8 cellular contexts compared by ENCODE assay signal in the genomic region with DNA sequence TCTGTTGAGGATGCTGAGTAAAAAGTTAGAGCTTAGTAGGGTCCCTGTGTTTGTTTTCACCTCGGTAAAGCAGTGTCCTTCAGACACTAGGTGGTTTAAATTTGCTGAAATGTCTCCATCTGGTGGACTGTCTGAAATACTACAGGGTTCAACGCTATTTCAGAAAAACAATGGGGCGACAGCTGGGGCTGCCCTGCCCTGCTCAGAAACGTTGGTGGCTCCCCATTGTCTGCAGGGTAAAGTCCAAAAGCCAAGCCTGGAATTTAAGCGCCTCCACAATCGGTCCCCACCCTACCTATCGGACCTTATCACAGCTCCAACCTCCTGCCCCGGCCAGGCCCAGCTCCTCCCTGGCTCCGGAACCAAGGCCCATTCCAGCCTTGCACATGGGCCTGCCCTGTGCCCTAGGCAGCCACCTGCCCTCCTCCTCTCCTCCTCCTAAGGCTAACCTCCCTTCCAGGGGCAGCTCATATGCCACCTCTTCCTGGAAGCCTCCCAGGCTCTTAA. TPM values are rescaled to one million over a fixed set of nuclear protein-coding genes. Genes with fewer than 3 reads are reported as not detected.
A peak's percentile ranks its signal among the peaks of the same experiment; 100 is the strongest.
DNase-seq lines count a peak whose midpoint lies in the region; ATAC-seq and TF ChIP-seq lines count a peak whose summit lies in the region.

No MANE protein-coding gene starts in this region.

- H3K14ac ChIP-seq in IMR-90 (replicated peaks; ENCODE audit: low read depth, low read length) = peak overlapping the region; percentile 12; the same call in 1 of the 2 replicates

- H3K56ac ChIP-seq in IMR-90 (ENCODE audit: extremely low read depth, insufficient read depth, low read length) = no peak overlapping the region

- peak overlapping the region; percentile 0; the same call in 1 of the 2 replicates for H3K27ac ChIP-seq in IMR-90 (ENCODE audit: insufficient read depth, low read length)
- H3K27ac ChIP-seq in colonic mucosa = peak overlapping the region; percentile 75
- no peak overlapping the region for H3K27ac ChIP-seq in tibial nerve

- peak overlapping the region; percentile 87 for H3K4ac ChIP-seq in IMR-90 (ENCODE audit: low read depth, low read length)

- POLR2A ChIA-PET in IMR-90 (lab: Charles Lee; ENCODE audit: unreplicated experiment) = no interaction called here

- H4K20me1 ChIP-seq in IMR-90 (ENCODE audit: insufficient read depth, low read length) = no peaks in the 10 kb centered on the region

- H3K9me1 ChIP-seq in IMR-90 (ENCODE audit: insufficient read depth, low read length) = peaks cover 8% of the 10 kb centered on the region; the same call in 1 of the 2 replicates

- TF ChIP-seq CTCF in IMR-90 (conservative IDR thresholded peaks at IDR 0.05; ENCODE audit: low read depth, low read length) = peak; percentile 71
- TF ChIP-seq CTCF in colonic mucosa (IDR thresholded peaks at IDR 0.05) = peak; percentile 83
- peak; percentile 43 to 91 (median 76) for TF ChIP-seq CTCF in tibial nerve (IDR thresholded peaks at IDR 0.05)

- H2BK5ac ChIP-seq in IMR-90 (ENCODE audit: low read depth, low read length, poor library complexity, severe bottlenecking) = no peak overlapping the region

- peaks cover 3 to 6% of the 10 kb centered on the region in 2 experiments; a peak in 3 of 4 replicates for H3K79me1 ChIP-seq in IMR-90 (ENCODE audit: low read depth in 1 of 2, low read length in 2 of 2)

- intact Hi-C loops in IMR-90 (cut with micrococcal nuclease) (loop anchor here (1.0 to 5.0 kb wide), 5 partner anchors 192 to 345 kb away; no protein-coding TSS in a partner anchor), colonic mucosa (cut with DNase I) (loop anchor here (5.0 to 10.0 kb wide), 2 partner anchors 305 to 343 kb away; no protein-coding TSS in a partner anchor)

- peak overlapping the region in 1 of 2 experiments; percentile 82; a peak in 2 of 4 replicates for H4K8ac ChIP-seq in IMR-90 (ENCODE audit: low read depth in 2 of 2, low read length in 2 of 2)

- TF ChIP-seq EP300 in tibial nerve (IDR thresholded peaks at IDR 0.05) = no peak

- H3K4me1 ChIP-seq in IMR-90 (ENCODE audit: control insufficient read depth, insufficient read depth, low read length) (peaks cover 8% of the 10 kb centered on the region), colonic mucosa (peaks cover 22% of the 10 kb centered on the region), tibial nerve (peaks cover 0 to 35% (median 13%) of the 10 kb centered on the region in 4 donors)

- no peak for TF ChIP-seq POLR2A in IMR-90 (IDR thresholded peaks at IDR 0.05; ENCODE audit: low read depth, low read length)
- no peak for TF ChIP-seq POLR2A in tibial nerve (IDR thresholded peaks at IDR 0.05)

- H2AK9ac ChIP-seq in IMR-90 (replicated peaks; ENCODE audit: low read depth, low read length, poor library complexity) = peak overlapping the region; percentile 84

- BruUV-seq in IMR-90 (replicated peaks; lab: Mats Ljungman, UMichigan) = no TSS peak

- ATAC-seq in IMR-90 (ENCODE audit: low read depth) = peak; percentile 40
- no peak for ATAC-seq in GM21825 (IDR thresholded peaks at IDR 0.05; ENCODE audit: unreplicated experiment)

- H3K9ac ChIP-seq in IMR-90 (ENCODE audit: low read depth, low read length) (no peak overlapping the region), colonic mucosa (ENCODE audit: low read depth in 2 of 2, low read length in 2 of 2) (peak overlapping the region in 1 of 2 donors; percentile 29)

- no peaks in the 10 kb centered on the region for H3K9me3 ChIP-seq in IMR-90 (ENCODE audit: control insufficient read depth, insufficient read depth, low read length)
- no peaks in the 10 kb centered on the region for H3K9me3 ChIP-seq in colonic mucosa
- H3K9me3 ChIP-seq in tibial nerve = no peaks in the 10 kb centered on the region

- no peak overlapping the region for H3K23ac ChIP-seq in IMR-90 (ENCODE audit: low read depth, low read length)

- peak overlapping the region; percentile 68 for H2BK120ac ChIP-seq in IMR-90 (ENCODE audit: low read depth, low read length)

- DNase-seq in NCI-H2171 treated with DMSO at 0.1 percent for 48 hours (lab: John Stamatoyannopoulos, UW) = peak; percentile 55
- DNase-seq in NCI-H2171 (lab: John Stamatoyannopoulos, UW) = no peak
- DNase-seq in IMR-90 = peak; percentile 55
- peak; percentile 42 for DNase-seq in SIG-M5 (lab: John Stamatoyannopoulos, UW)
- DNase-seq in colonic mucosa = peak; percentile 86
- DNase-seq in left kidney (ENCODE audit: low read depth, low spot score) = peak; percentile 66
- DNase-seq in tibial nerve (ENCODE audit: low spot score in 2 of 2) = no peak

- peak overlapping the region; percentile 52; the same call in 1 of the 3 replicates for H2BK15ac ChIP-seq in IMR-90 (ENCODE audit: low read depth, low read length)

- in situ Hi-C loops in IMR-90 (cut with MboI; ENCODE audit: low sequenced_read_pairs) = loop anchor here (5.0 to 10.0 kb wide), 2 partner anchors 305 to 343 kb away; no protein-coding TSS in a partner anchor

- WGBS in IMR-90 (ENCODE audit: extremely low coverage in 2 of 2, insufficient read length in 1 of 2), 2 experiments = 4% methylated on average over 4 of the region's 9 CpGs; no CpG with 5 or more reads in 1 of the 2 experiments
- WGBS in tibial nerve, 2 donors = 22 to 23% methylated on average over 9 of the region's 9 CpGs

- peak overlapping the region; percentile 33; the same call in 1 of the 2 replicates for H4K5ac ChIP-seq in IMR-90 (ENCODE audit: low read depth, low read length)

- peak overlapping the region; percentile 55 for H2BK20ac ChIP-seq in IMR-90 (ENCODE audit: low read depth, low read length)

- dilution Hi-C loops in IMR-90 (cut with HindIII; ENCODE audit: low sequenced_read_pairs, unreplicated experiment) = no loop called here

- H3K27me3 ChIP-seq in IMR-90 (ENCODE audit: control insufficient read depth, insufficient read depth, low read length) = no peaks in the 10 kb centered on the region
- H3K27me3 ChIP-seq in colonic mucosa = no peaks in the 10 kb centered on the region
- H3K27me3 ChIP-seq in tibial nerve = no peaks in the 10 kb centered on the region

- TF ChIP-seq RAD21 in IMR-90 (IDR thresholded peaks at IDR 0.05; ENCODE audit: low read length) = peak; percentile 87

- peak overlapping the region; percentile 1; the same call in 1 of the 2 replicates for H3K18ac ChIP-seq in IMR-90 (ENCODE audit: low read depth, low read length)

- H3K4me2 ChIP-seq in IMR-90 (ENCODE audit: low read depth, low read length) = no peak overlapping the region

- CTCF ChIA-PET in IMR-90 (lab: Yijun Ruan, JAX) = interaction anchor here (0.6 to 1.7 kb wide), 23 partner anchors 53 to 972 kb away, joined by 3 to 19 read pairs (median 4); no protein-coding TSS in a partner anchor

- H2AFZ ChIP-seq in IMR-90 (replicated peaks; ENCODE audit: low read length, poor library complexity) = peak overlapping the region; percentile 86

- H3K4me3 ChIP-seq in IMR-90 (ENCODE audit: insufficient read depth, low read depth, low read length) = no peak overlapping the region
- H3K4me3 ChIP-seq in colonic mucosa = no peak overlapping the region
- no peak overlapping the region for H3K4me3 ChIP-seq in tibial nerve

- peak overlapping the region; percentile 71 for H4K91ac ChIP-seq in IMR-90 (ENCODE audit: insufficient read depth, low read depth, low read length)

- H3K36me3 ChIP-seq in IMR-90 (ENCODE audit: control insufficient read depth, insufficient read depth, low read length) (no peaks in the 10 kb centered on the region), colonic mucosa (no peaks in the 10 kb centered on the region), tibial nerve (no peaks in the 10 kb centered on the region)

- peak overlapping the region; percentile 92 for H2AK5ac ChIP-seq in IMR-90 (ENCODE audit: low read depth, low read length)

TF ChIP-seq in IMR-90, 13 proteins besides CTCF, POLR2A, EP300 and RAD21:
- TF ChIP-seq CEBPB (IDR thresholded peaks at IDR 0.05; ENCODE audit: low read depth, low read length) (no peak), MAFK (IDR thresholded peaks at IDR 0.05; ENCODE audit: low read depth, low read length) (no peak), SMC3 (IDR thresholded peaks at IDR 0.05; ENCODE audit: low read depth, low read length) (peak; percentile 94)
TF ChIP-seq in IMR-90: peak in this region for 1.

RNA-seq across cellular contexts. Expression of a gene that starts 4.3 kb away (rescaled TPM):
- 14.2 and 15.0 TPM in 2 replicates for total RNA-seq in IMR-90 (2012; rRNA removed)
- polyA plus RNA-seq in IMR-90 (2012; rRNA removed) = 6.9 and 9.5 TPM in 2 replicates
- polyA plus RNA-seq in IMR-90 (2012; cell fraction: cytosol; rRNA removed) = 3.5 and 5.6 TPM in 2 replicates
- polyA plus RNA-seq in IMR-90 (2012; cell fraction: nucleus; rRNA removed; ENCODE audit: low replicate concordance) = 8.9 and 20.7 TPM in 2 replicates
- 10 to 100 TPM; 13.7 to 21.1 TPM for total RNA-seq in colonic mucosa
- 10 to 100 TPM; 31.8 to 40.2 (median 35.2) TPM for total RNA-seq in tibial nerve

Comparison
In these comparisons a context has a peak if more than half of its experiments do, and no peak if none do; other contexts are left out.
1. DNase-seq: peak in NCI-H2171 treated with DMSO at 0.1 percent for 48 hours (single experiment), IMR-90 (single experiment), SIG-M5 (single experiment), colonic mucosa (single experiment) and left kidney (single experiment); none in NCI-H2171 (single experiment) and tibial nerve (0 of 2).
2. H3K27ac ChIP-seq: peak in IMR-90 (single experiment) and colonic mucosa (single experiment); none in tibial nerve (0 of 4).
3. Peak in every context shown above with its lines, with median percentiles within 50 percentile points of each other: CTCF ChIP-seq.